In genomic region chr15:99343836-99344551, GRCh38 we compare ENCODE assay signal across 8 cellular contexts.
DNase-seq lines count a peak whose midpoint lies in the region; ATAC-seq and TF ChIP-seq lines count a peak whose summit lies in the region.

No MANE protein-coding gene starts in this region.

- DNase-seq in COLO829 (ENCODE audit: low spot score) (peak; percentile 28), Peyer's patch (peak in 2 of 3 donors; percentile 38 to 56), kidney epithelial cell (ENCODE audit: low read depth) (no peak), AG08395 (ENCODE audit: low spot score) (no peak)
- peak; percentile 45 for DNase-seq in activated naive CD8-positive, alpha-beta T cell treated with anti-CD3 and anti-CD28 coated beads, Interleukin-2, amount 50 U/mL, for 24 hours

- no peaks in the 10 kb centered on the region for H3K27me3 ChIP-seq in Peyer's patch
- no peaks in the 10 kb centered on the region for H3K27me3 ChIP-seq in kidney epithelial cell (ENCODE audit: control insufficient read depth, insufficient read depth, low read length)

- TF ChIP-seq CTCF in Peyer's patch (IDR thresholded peaks at IDR 0.05) (peak; percentile 14 to 43 (median 24)), kidney epithelial cell (IDR thresholded peaks at IDR 0.05; ENCODE audit: insufficient read depth, low read length, poor library complexity, severe bottlenecking) (peak; percentile 27)

- peak overlapping the region; percentile 40 for H3K27ac Mint-ChIP-seq in activated naive CD8-positive, alpha-beta T cell treated with anti-CD3 and anti-CD28 coated beads, Interleukin-2, amount 50 U/mL, for 24 hours
- peak overlapping the region; percentile 19 for H3K27ac Mint-ChIP-seq in stimulated activated memory B cell treated with anti-CD40 and anti-IgM and Interleukin-4, amounts not matched to agents 10 μg/mL and 1 μg/mL and 100 μg/mL, for 72 hours

- no peaks in the 10 kb centered on the region for H3K9me3 Mint-ChIP-seq in activated naive CD8-positive, alpha-beta T cell treated with anti-CD3 and anti-CD28 coated beads, Interleukin-2, amount 50 U/mL, for 24 hours
- H3K9me3 Mint-ChIP-seq in stimulated activated memory B cell treated with anti-CD40 and anti-IgM and Interleukin-4, amounts not matched to agents 10 μg/mL and 1 μg/mL and 100 μg/mL, for 72 hours = peaks cover 2% of the 10 kb centered on the region

- no peak for TF ChIP-seq POLR2A in Peyer's patch (IDR thresholded peaks at IDR 0.05)

- H3K4me3 Mint-ChIP-seq in activated naive CD8-positive, alpha-beta T cell treated with anti-CD3 and anti-CD28 coated beads, Interleukin-2, amount 50 U/mL, for 24 hours = no peak overlapping the region
- no peak overlapping the region for H3K4me3 Mint-ChIP-seq in stimulated activated memory B cell treated with anti-CD40 and anti-IgM and Interleukin-4, amounts not matched to agents 10 μg/mL and 1 μg/mL and 100 μg/mL, for 72 hours

- no peak overlapping the region for H3K27ac ChIP-seq in Peyer's patch

- H3K4me3 ChIP-seq in Peyer's patch = no peak overlapping the region
- H3K4me3 ChIP-seq in kidney epithelial cell (ENCODE audit: low read depth, low read length) = no peak overlapping the region

- no peaks in the 10 kb centered on the region for H3K4me1 ChIP-seq in Peyer's patch

- peak; percentile 77 for ATAC-seq in activated naive CD8-positive, alpha-beta T cell treated with anti-CD3 and anti-CD28 coated beads, Interleukin-2, amount 50 U/mL, for 24 hours
- peak; percentile 57 for ATAC-seq in stimulated activated memory B cell treated with anti-CD40 and anti-IgM and Interleukin-4, amounts not matched to agents 10 μg/mL and 1 μg/mL and 100 μg/mL, for 72 hours
- ATAC-seq in HG03045 (IDR thresholded peaks at IDR 0.05; ENCODE audit: unreplicated experiment) (no peak), GM21381 (IDR thresholded peaks at IDR 0.05; ENCODE audit: unreplicated experiment) (no peak)

- H3K9me3 ChIP-seq in Peyer's patch = no peaks in the 10 kb centered on the region

- no peaks in the 10 kb centered on the region for H3K27me3 Mint-ChIP-seq in activated naive CD8-positive, alpha-beta T cell treated with anti-CD3 and anti-CD28 coated beads, Interleukin-2, amount 50 U/mL, for 24 hours
- no peaks in the 10 kb centered on the region for H3K27me3 Mint-ChIP-seq in stimulated activated memory B cell treated with anti-CD40 and anti-IgM and Interleukin-4, amounts not matched to agents 10 μg/mL and 1 μg/mL and 100 μg/mL, for 72 hours

- peaks cover 2% of the 10 kb centered on the region for H3K36me3 Mint-ChIP-seq in activated naive CD8-positive, alpha-beta T cell treated with anti-CD3 and anti-CD28 coated beads, Interleukin-2, amount 50 U/mL, for 24 hours (ENCODE audit: low read depth)
- peaks cover 6% of the 10 kb centered on the region for H3K36me3 Mint-ChIP-seq in stimulated activated memory B cell treated with anti-CD40 and anti-IgM and Interleukin-4, amounts not matched to agents 10 μg/mL and 1 μg/mL and 100 μg/mL, for 72 hours

- H3K4me1 Mint-ChIP-seq in activated naive CD8-positive, alpha-beta T cell treated with anti-CD3 and anti-CD28 coated beads, Interleukin-2, amount 50 U/mL, for 24 hours = peaks cover 17% of the 10 kb centered on the region
- peaks cover 45% of the 10 kb centered on the region for H3K4me1 Mint-ChIP-seq in stimulated activated memory B cell treated with anti-CD40 and anti-IgM and Interleukin-4, amounts not matched to agents 10 μg/mL and 1 μg/mL and 100 μg/mL, for 72 hours

- peaks cover 0 to 6% (median 0%) of the 10 kb centered on the region in 3 donors for H3K36me3 ChIP-seq in Peyer's patch
- no peaks in the 10 kb centered on the region for H3K36me3 ChIP-seq in kidney epithelial cell (ENCODE audit: control insufficient read depth, insufficient read depth, low read length)

Comparison
In these comparisons a context has a peak if more than half of its experiments do, and no peak if none do; other contexts are left out.
1. DNase-seq: peak in COLO829 (single experiment), Peyer's patch (2 of 3) and activated naive CD8-positive, alpha-beta T cell treated with anti-CD3 and anti-CD28 coated beads, Interleukin-2, amount 50 U/mL, for 24 hours (single experiment); none in kidney epithelial cell (single experiment) and AG08395 (single experiment).
2. ATAC-seq: peak in activated naive CD8-positive, alpha-beta T cell treated with anti-CD3 and anti-CD28 coated beads, Interleukin-2, amount 50 U/mL, for 24 hours (single experiment) and stimulated activated memory B cell treated with anti-CD40 and anti-IgM and Interleukin-4, amounts not matched to agents 10 μg/mL and 1 μg/mL and 100 μg/mL, for 72 hours (single experiment); none in HG03045 (single experiment) and GM21381 (single experiment).